34 cellular contexts compared by ENCODE assay signal in the genomic region with DNA sequence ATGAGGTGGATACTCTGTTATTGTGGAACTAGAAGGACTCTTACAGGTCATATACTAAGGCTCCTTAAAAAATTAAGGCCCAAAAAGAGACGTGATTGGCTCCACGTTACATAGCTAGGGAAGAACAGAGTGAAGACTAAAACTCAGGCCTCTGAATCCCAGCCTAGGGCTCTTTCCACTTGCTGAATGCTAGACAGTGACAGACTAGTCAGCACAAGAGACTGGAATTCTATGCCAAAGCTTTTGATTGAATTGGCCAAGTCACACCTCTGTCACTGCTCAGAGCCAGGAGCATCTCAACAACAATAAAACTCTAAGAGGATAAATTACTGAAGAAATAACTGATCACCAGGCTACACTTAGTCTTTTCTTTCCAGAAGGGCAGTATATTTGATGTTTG. TPM values are rescaled to one million over a fixed set of nuclear protein-coding genes. Genes with fewer than 3 reads are reported as not detected.
"Had no signal": no experiment of that assay in that cellular context is flagged by ENCODE, and none has a peak within 500 bp of the region (broad histone marks: within the 10 kb centered on the region; RNA-seq: fewer than 3 reads in every experiment).

No MANE protein-coding gene starts in this region.

- DNase-seq: activated B cell treated with CpG ODN at 0.5 μM for 24 hours; activated CD4-positive, alpha-beta T cell treated with anti-CD3 and anti-CD28 coated beads for 48 hours; activated CD4-positive, alpha-beta T cell treated with anti-CD3 and anti-CD28 coated beads, Interleukin-2, amount 50 U/mL, for 1 hour; activated CD4-positive, alpha-beta T cell treated with anti-CD3 and anti-CD28 coated beads, Interleukin-2, amount 50 U/mL, for 48 hours; activated CD8-positive, alpha-beta memory T cell treated with anti-CD3 and anti-CD28 coated beads for 24 hours; activated CD8-positive, alpha-beta T cell treated with anti-CD3 and anti-CD28 coated beads for 36 hours; activated effector memory CD4-positive, alpha-beta T cell treated with Interleukin-2 at 50 U/mL for 16 hours; activated gamma-delta T cell treated with Interleukin-2 at 50 U/mL for 16 hours; activated naive CD4-positive, alpha-beta T cell treated with anti-CD3 and anti-CD28 coated beads, Interleukin-2, amount 50 U/mL, for 16 hours; activated naive CD4-positive, alpha-beta T cell treated with Interleukin-2 at 50 U/mL for 16 hours; activated T-cell treated with anti-CD3 and anti-CD28 coated beads, Interleukin-2, amount 50 U/mL, for 4 hours; amniotic stem cell; anterior cingulate cortex; body of pancreas; effector CD4-positive, alpha-beta T cell; effector memory CD8-positive, alpha-beta T cell; erythroblast; foreskin keratinocyte; gastrocnemius medialis; SW 1271; T-cell; T1000; WERI-Rb-1 had no signal

- H3K27ac ChIP-seq: body of pancreas, breast epithelium, cardiac muscle cell, coronary artery, esophagus muscularis mucosa, foreskin keratinocyte, gastrocnemius medialis, WERI-Rb-1 had no signal

- H3K36me3 Mint-ChIP-seq: activated naive CD8-positive, alpha-beta T cell; T-cell had no signal

- H3K4me3 ChIP-seq: body of pancreas, breast epithelium, cardiac muscle cell, coronary artery, esophagus muscularis mucosa, gastrocnemius medialis had no signal

- H3K36me3 ChIP-seq: breast epithelium, cardiac muscle cell, esophagus muscularis mucosa, gastrocnemius medialis, WERI-Rb-1 had no signal

- H3K27me3 Mint-ChIP-seq: activated B cell treated with CpG ODN at 0.5 μM for 24 hours; activated CD8-positive, alpha-beta T cell treated with anti-CD3 and anti-CD28 coated beads for 36 hours; activated naive CD8-positive, alpha-beta T cell; central memory CD8-positive, alpha-beta T cell; dendritic cell treated with granulocyte-macrophage colony-stimulating factor and Interleukin-4, amounts not matched to agents 40 ng/mL and 50 ng/mL, for 4 days; effector memory CD8-positive, alpha-beta T cell had no signal

- H3K4me1 Mint-ChIP-seq: activated B cell treated with CpG ODN at 0.5 μM for 24 hours; activated T-helper 17 cell treated with anti-CD3 and anti-CD28 coated beads, Interleukin-2, amount 50 U/mL, for 72 hours; central memory CD8-positive, alpha-beta T cell; T-cell had no signal

- ATAC-seq: activated CD4-positive, CD25-positive, alpha-beta regulatory T cell treated with anti-CD3 and anti-CD28 coated beads, Interleukin-2, amount 50 U/mL, for 24 hours; activated CD8-positive, alpha-beta T cell treated with anti-CD3 and anti-CD28 coated beads for 36 hours; activated T-cell treated with anti-CD3 and anti-CD28 coated beads, Interleukin-2, amount 50 U/mL, for 4 hours; activated T-helper 17 cell treated with anti-CD3 and anti-CD28 coated beads, Interleukin-2, amount 50 U/mL, for 72 hours; body of pancreas; effector memory CD8-positive, alpha-beta T cell; foreskin keratinocyte; gastrocnemius medialis; T-cell had no signal

- H3K9me3 ChIP-seq: body of pancreas, breast epithelium, esophagus muscularis mucosa, gastrocnemius medialis had no signal

- H3K27me3 ChIP-seq: body of pancreas, cardiac muscle cell, foreskin keratinocyte had no signal

- H3K4me1 ChIP-seq: body of pancreas, breast epithelium, esophagus muscularis mucosa, foreskin keratinocyte, gastrocnemius medialis had no signal

- H3K4me3 Mint-ChIP-seq: activated B cell treated with CpG ODN at 0.5 μM for 24 hours; activated CD8-positive, alpha-beta T cell treated with anti-CD3 and anti-CD28 coated beads for 36 hours; activated naive CD8-positive, alpha-beta T cell; activated T-cell treated with anti-CD3 and anti-CD28 coated beads, Interleukin-2, amount 50 U/mL, for 4 hours; activated T-helper 17 cell treated with anti-CD3 and anti-CD28 coated beads, Interleukin-2, amount 50 U/mL, for 72 hours; central memory CD8-positive, alpha-beta T cell; dendritic cell treated with granulocyte-macrophage colony-stimulating factor and Interleukin-4, amounts not matched to agents 40 ng/mL and 50 ng/mL, for 4 days; effector memory CD8-positive, alpha-beta T cell; T-cell; T-helper 1 cell treated with Interleukin-12 subunit alpha and Interleukin-12 subunit beta and Interleukin-4 antibody, amounts not matched to agents 30 μg/mL and 1 μg/mL, for 36 hours; T-helper 2 cell treated with Interferon-gamma antibody and Interleukin-4, amounts not matched to agents 5 μg/mL and 100 μg/mL, for 36 hours had no signal

- H3K9me3 Mint-ChIP-seq: activated B cell treated with CpG ODN at 0.5 μM for 24 hours; activated CD8-positive, alpha-beta T cell treated with anti-CD3 and anti-CD28 coated beads for 36 hours; activated T-cell treated with anti-CD3 and anti-CD28 coated beads, Interleukin-2, amount 50 U/mL, for 4 hours; activated T-helper 17 cell treated with anti-CD3 and anti-CD28 coated beads, Interleukin-2, amount 50 U/mL, for 72 hours; central memory CD8-positive, alpha-beta T cell; dendritic cell treated with granulocyte-macrophage colony-stimulating factor and Interleukin-4, amounts not matched to agents 40 ng/mL and 50 ng/mL, for 4 days; effector memory CD8-positive, alpha-beta T cell; T-cell; T-helper 1 cell treated with Interleukin-12 subunit alpha and Interleukin-12 subunit beta and Interleukin-4 antibody, amounts not matched to agents 30 μg/mL and 1 μg/mL, for 36 hours; T-helper 2 cell treated with Interferon-gamma antibody and Interleukin-4, amounts not matched to agents 5 μg/mL and 100 μg/mL, for 36 hours had no signal

- H3K27ac Mint-ChIP-seq: activated B cell treated with CpG ODN at 0.5 μM for 24 hours; activated CD8-positive, alpha-beta T cell treated with anti-CD3 and anti-CD28 coated beads for 36 hours; activated naive CD8-positive, alpha-beta T cell; activated T-helper 17 cell treated with anti-CD3 and anti-CD28 coated beads, Interleukin-2, amount 50 U/mL, for 72 hours; dendritic cell treated with granulocyte-macrophage colony-stimulating factor and Interleukin-4, amounts not matched to agents 40 ng/mL and 50 ng/mL, for 4 days; effector memory CD8-positive, alpha-beta T cell; T-cell; T-helper 1 cell treated with Interleukin-12 subunit alpha and Interleukin-12 subunit beta and Interleukin-4 antibody, amounts not matched to agents 30 μg/mL and 1 μg/mL, for 36 hours; T-helper 2 cell treated with Interferon-gamma antibody and Interleukin-4, amounts not matched to agents 5 μg/mL and 100 μg/mL, for 36 hours had no signal

RNA-seq across cellular contexts. Expression of a gene that starts 16.9 kb away (rescaled TPM):
- total RNA-seq: activated B cell treated with CpG ODN at 0.5 μM for 24 hours; activated CD8-positive, alpha-beta T cell treated with anti-CD3 and anti-CD28 coated beads for 36 hours; activated T-cell treated with anti-CD3 and anti-CD28 coated beads, Interleukin-2, amount 50 U/mL, for 4 hours; activated T-helper 17 cell treated with anti-CD3 and anti-CD28 coated beads, Interleukin-2, amount 50 U/mL, for 72 hours; foreskin keratinocyte; gastrocnemius medialis; T-cell had no signal
- polyA plus RNA-seq: foreskin keratinocyte had no signal
